Comparison of ENCODE assay signal across 14 cellular contexts in the genomic region with DNA sequence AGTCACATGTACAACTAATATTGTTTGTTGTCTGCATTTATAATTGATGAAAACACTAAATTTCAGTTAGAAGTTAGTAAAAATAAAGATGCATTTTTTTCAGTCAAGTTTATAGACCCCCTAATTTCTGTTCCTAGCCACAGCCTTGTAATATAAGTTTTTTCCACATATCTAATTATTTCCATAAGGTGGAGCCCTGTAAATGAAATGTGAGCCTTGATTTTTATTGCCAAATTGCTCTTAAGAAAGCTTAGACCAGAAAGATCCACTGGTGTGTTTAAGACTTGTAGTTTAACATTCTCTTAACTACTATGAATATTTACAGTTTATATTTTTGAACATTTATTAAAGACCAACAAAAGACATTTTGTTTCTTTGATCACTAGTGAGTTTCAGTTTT.
"Had no signal": no experiment of that assay in that cellular context is flagged by ENCODE, and none has a peak within 500 bp of the region (broad histone marks: within the 10 kb centered on the region; RNA-seq: fewer than 3 reads in every experiment).

No MANE protein-coding gene starts in this region.

- DNase-seq: activated CD8-positive, alpha-beta T cell treated with anti-CD3 and anti-CD28 coated beads, Interleukin-2, amount 10 ng/mL, durations not matched to agents 7 days and 5 days; activated naive CD4-positive, alpha-beta T cell treated with anti-CD3 and anti-CD28 coated beads for 36 hours; colonic mucosa; effector CD4-positive, alpha-beta T cell; hippocampal formation; kidney glomerular epithelial cell; retina; T1000; uterus had no signal

- H3K9ac ChIP-seq: neural progenitor cell, parathyroid adenoma had no signal

- H3K9me3 ChIP-seq: colonic mucosa, thyroid gland had no signal

- H3K27me3 ChIP-seq: cardiac muscle cell, colonic mucosa, neural progenitor cell, thyroid gland, uterus had no signal

- H3K4me3 Mint-ChIP-seq: activated CD8-positive, alpha-beta T cell treated with anti-CD3 and anti-CD28 coated beads, Interleukin-2, amount 10 ng/mL, durations not matched to agents 7 days and 5 days; activated naive CD4-positive, alpha-beta T cell treated with anti-CD3 and anti-CD28 coated beads for 36 hours; neural progenitor cell had no signal

- H3K4me3 ChIP-seq: cardiac muscle cell, colonic mucosa, neural progenitor cell, thyroid gland, uterus had no signal

- H3K9me3 Mint-ChIP-seq: activated naive CD4-positive, alpha-beta T cell treated with anti-CD3 and anti-CD28 coated beads for 36 hours had no signal

- ATAC-seq: activated CD8-positive, alpha-beta T cell treated with anti-CD3 and anti-CD28 coated beads, Interleukin-2, amount 10 ng/mL, durations not matched to agents 7 days and 5 days had no signal

- H3K4me1 Mint-ChIP-seq: neural progenitor cell had no signal

- H3K36me3 ChIP-seq: cardiac muscle cell, colonic mucosa, neural progenitor cell, thyroid gland, uterus had no signal

- H2AFZ ChIP-seq: neural progenitor cell, parathyroid adenoma had no signal

- H3K4me2 ChIP-seq: neural progenitor cell had no signal

- H3K27ac ChIP-seq: cardiac muscle cell, colonic mucosa, neural progenitor cell, parathyroid adenoma, thyroid gland, uterus, VCaP had no signal

- H3K4me1 ChIP-seq: colonic mucosa, parathyroid adenoma had no signal

- H3K27ac Mint-ChIP-seq: activated CD8-positive, alpha-beta T cell treated with anti-CD3 and anti-CD28 coated beads, Interleukin-2, amount 10 ng/mL, durations not matched to agents 7 days and 5 days; activated naive CD4-positive, alpha-beta T cell treated with anti-CD3 and anti-CD28 coated beads for 36 hours; neural progenitor cell had no signal
